In the genomic region with DNA sequence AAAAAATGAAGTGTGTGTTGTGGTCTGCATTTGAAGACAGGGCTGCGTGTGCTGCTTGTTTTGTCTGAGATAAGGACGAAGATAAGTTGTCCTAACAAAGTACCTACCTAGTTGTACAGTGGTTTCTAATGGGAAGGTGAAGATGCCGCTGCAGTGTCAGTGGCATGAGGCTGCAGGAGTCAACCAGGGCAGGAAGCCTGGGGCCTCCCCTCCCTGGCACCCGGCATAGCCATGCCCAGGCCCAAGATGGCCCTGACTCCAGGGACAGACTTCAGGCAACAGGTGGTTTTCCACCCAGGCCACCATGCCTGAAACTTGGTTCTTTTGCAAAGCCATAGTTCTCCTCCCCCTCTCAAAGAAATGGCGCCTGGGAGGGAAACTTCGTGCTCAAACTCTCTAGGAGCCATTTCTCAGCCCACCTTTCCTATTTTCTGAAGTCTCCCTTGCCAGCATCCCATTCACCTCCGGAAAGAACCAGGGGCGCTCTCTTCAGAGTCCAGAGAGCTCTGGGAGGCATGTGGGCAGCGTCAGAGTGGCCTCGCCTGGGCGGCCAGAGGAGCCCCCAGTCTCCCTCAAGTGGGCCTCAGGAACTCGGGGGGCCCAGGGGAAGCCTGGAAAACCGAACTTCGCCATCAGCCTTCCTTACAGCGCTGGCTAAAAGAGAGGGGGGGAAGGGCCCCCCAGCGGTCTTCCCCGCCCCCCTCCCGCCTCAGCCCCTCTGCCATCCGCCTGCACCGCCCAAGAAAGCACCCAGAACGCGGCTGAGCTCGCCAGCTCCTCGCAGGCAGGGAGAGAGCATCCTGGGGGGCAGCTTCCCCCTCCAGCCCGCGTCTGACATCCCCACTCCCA, we compare ENCODE assay signal across 8 cellular contexts. TPM values are rescaled to one million over a fixed set of nuclear protein-coding genes. Genes with fewer than 3 reads are reported as not detected.
DNase-seq lines count a peak whose midpoint lies in the region; ATAC-seq and TF ChIP-seq lines count a peak whose summit lies in the region.

No MANE protein-coding gene starts in this region.

- H3K4me1 ChIP-seq in cardiac muscle cell (ENCODE audit: low read depth) (peaks cover 31% of the 10 kb centered on the region), sigmoid colon (peaks cover 0 to 43% (median 33%) of the 10 kb centered on the region in 4 donors)

- peak overlapping the region; percentile 73 for H3K4me3 ChIP-seq in cardiac muscle cell
- peak overlapping the region; percentile 80 to 90 for H3K4me3 ChIP-seq in foreskin fibroblast (ENCODE audit: low read depth in 1 of 2, low read length in 2 of 2)
- H3K4me3 ChIP-seq in sigmoid colon = peak overlapping the region; percentile 69 to 94 (median 74)

- no peak for TF ChIP-seq EP300 in sigmoid colon (IDR thresholded peaks at IDR 0.05)

- ATAC-seq in left ventricle myocardium superior (no peak), HG03342 (IDR thresholded peaks at IDR 0.05; ENCODE audit: unreplicated experiment) (no peak)

- WGBS in sigmoid colon, 2 donors = 14 to 16% methylated on average over 26 of the region's 26 CpGs

- TF ChIP-seq POLR2A in sigmoid colon (IDR thresholded peaks at IDR 0.05) = no peak

- H3K27ac ChIP-seq in cardiac muscle cell (peak overlapping the region; percentile 61), sigmoid colon (peak overlapping the region; percentile 93 to 97 (median 95))

- no peak for TF ChIP-seq CTCF in cardiac muscle cell (IDR thresholded peaks at IDR 0.05; ENCODE audit: low read depth, low read length)
- no peak for TF ChIP-seq CTCF in foreskin fibroblast (IDR thresholded peaks at IDR 0.05; ENCODE audit: low read depth, low read length)
- TF ChIP-seq CTCF in sigmoid colon (IDR thresholded peaks at IDR 0.05) = no peak

- H3K27me3 ChIP-seq in cardiac muscle cell (no peaks in the 10 kb centered on the region), sigmoid colon (no peaks in the 10 kb centered on the region)

- intact Hi-C loops in left ventricle myocardium superior (cut with micrococcal nuclease) (no loop called here), sigmoid colon (cut with DNase I) (loop anchor here (2.0 to 10.0 kb wide), 8 partner anchors 72 to 672 kb away; a partner anchor contains a TSS)

- no peaks in the 10 kb centered on the region for H3K36me3 ChIP-seq in cardiac muscle cell
- no peaks in the 10 kb centered on the region for H3K36me3 ChIP-seq in sigmoid colon

- peak; percentile 25 to 26 for DNase-seq in cardiac muscle cell (ENCODE audit: low read depth in 1 of 2, low spot score in 1 of 2)
- DNase-seq in left ventricle myocardium superior = no peak
- peak; percentile 48 to 49 for DNase-seq in activated T-cell treated with anti-CD3 and anti-CD28 coated beads, Interleukin-2, amount 50 U/mL, for 48 hours
- DNase-seq in foreskin fibroblast = peak in 1 of 2 donors; percentile 62
- DNase-seq in sigmoid colon = no peak
- no peak for DNase-seq in OCI-M2 (lab: John Stamatoyannopoulos, UW; ENCODE audit: unreplicated experiment)
- DNase-seq in NCI-H2171 (lab: John Stamatoyannopoulos, UW) = no peak

- H3K9me3 ChIP-seq in cardiac muscle cell (ENCODE audit: low read depth) = no peaks in the 10 kb centered on the region
- no peaks in the 10 kb centered on the region for H3K9me3 ChIP-seq in sigmoid colon

RNA-seq across cellular contexts. Expression of a gene that starts 2.0 kb away (rescaled TPM):
- total RNA-seq in cardiac muscle cell (39.0 and 43.9 TPM in 2 replicates), left ventricle myocardium superior (47.1 TPM), sigmoid colon (10 to 100 TPM; 49.9 to 77.0 (median 64.2) TPM)
- polyA plus RNA-seq in cardiac muscle cell (32.0 and 34.0 TPM in 2 replicates), sigmoid colon (1 to 10 TPM; 5.8 to 9.1 (median 7.8) TPM)

Comparison
In these comparisons a context has a peak if more than half of its experiments do, and no peak if none do; other contexts are left out.
1. DNase-seq: peak in cardiac muscle cell (2 of 2) and activated T-cell treated with anti-CD3 and anti-CD28 coated beads, Interleukin-2, amount 50 U/mL, for 48 hours (2 of 2); none in left ventricle myocardium superior (single experiment), sigmoid colon (single experiment), OCI-M2 (single experiment) and NCI-H2171 (single experiment).
2. Peak in every context shown above with its lines, with median percentiles within 50 percentile points of each other: H3K4me3 ChIP-seq.